39 cellular contexts compared by ENCODE assay signal in genomic region chr5:1222621-1223277, GRCh38. TPM values are rescaled to one million over a fixed set of nuclear protein-coding genes. Genes with fewer than 3 reads are reported as not detected.
"Had no signal": no experiment of that assay in that cellular context is flagged by ENCODE, and none has a peak within 500 bp of the region (broad histone marks: within the 10 kb centered on the region; RNA-seq: fewer than 3 reads in every experiment).

No MANE protein-coding gene starts in this region.

- H3K9me3 Mint-ChIP-seq: activated B cell treated with CpG ODN at 0.5 μM for 24 hours; activated CD4-positive, alpha-beta memory T cell treated with anti-CD3 and anti-CD28 coated beads for 36 hours; activated CD4-positive, alpha-beta T cell treated with anti-CD3 and anti-CD28 coated beads, Interleukin-2, amount 10 ng/mL, durations not matched to agents 24 days and 14 days; activated CD8-positive, alpha-beta T cell treated with anti-CD3 and anti-CD28 coated beads for 36 hours; activated naive CD4-positive, alpha-beta T cell treated with anti-CD3 and anti-CD28 coated beads for 36 hours; activated naive CD4-positive, alpha-beta T cell treated with anti-CD3 and anti-CD28 coated beads, Interleukin-2, amount 50 U/mL, for 24 hours; activated naive CD8-positive, alpha-beta T cell treated with anti-CD3 and anti-CD28 coated beads, Interleukin-2, amount 10 ng/mL, durations not matched to agents 7 days and 5 days; activated naive CD8-positive, alpha-beta T cell treated with anti-CD3 and anti-CD28 coated beads, Interleukin-2, amount 50 U/mL, for 24 hours; activated T-cell treated with anti-CD3 and anti-CD28 coated beads, Interleukin-2, amount 50 U/mL, for 4 hours; activated T-cell treated with anti-CD3 and anti-CD28 coated beads, Interleukin-2, amount 50 U/mL, for 72 hours; activated T-helper 1 cell treated with anti-CD3 and anti-CD28 coated beads, Interleukin-12 subunit alpha, Interleukin-12 subunit beta, Interleukin-2, Interleukin-4 antibody, amounts not matched to agents 30 ng/mL and 10 ng/mL and 1 ng/mL, durations not matched to agents 14 hours and 24 hours and 36 hours; activated T-helper 17 cell treated with anti-CD3 and anti-CD28 coated beads, Interleukin-2, amount 50 U/mL, for 72 hours; central memory CD8-positive, alpha-beta T cell; T-helper 2 cell treated with Interferon-gamma antibody and Interleukin-4, amounts not matched to agents 5 μg/mL and 100 μg/mL, for 36 hours had no signal

- H3K36me3 ChIP-seq: ascending aorta, cardiac muscle cell had no signal

- H3K36me3 Mint-ChIP-seq: activated CD4-positive, alpha-beta memory T cell treated with anti-CD3 and anti-CD28 coated beads for 36 hours; activated naive CD4-positive, alpha-beta T cell treated with anti-CD3 and anti-CD28 coated beads, Interleukin-2, amount 50 U/mL, for 24 hours; activated naive CD8-positive, alpha-beta T cell; activated naive CD8-positive, alpha-beta T cell treated with anti-CD3 and anti-CD28 coated beads, Interleukin-2, amount 10 ng/mL, durations not matched to agents 7 days and 5 days; brain had no signal

- H3K27me3 ChIP-seq: ascending aorta, cardiac muscle cell had no signal

- H3K9me3 ChIP-seq: ascending aorta had no signal

- FAIRE-seq: TTC549 had no signal

- H3K4me3 ChIP-seq: ascending aorta, cardiac muscle cell had no signal

- H3K4me1 Mint-ChIP-seq: activated B cell treated with CpG ODN at 0.5 μM for 24 hours; activated CD4-positive, alpha-beta T cell treated with anti-CD3 and anti-CD28 coated beads, Interleukin-2, amount 10 ng/mL, durations not matched to agents 24 days and 14 days; activated naive CD8-positive, alpha-beta T cell treated with anti-CD3 and anti-CD28 coated beads, Interleukin-2, amount 50 U/mL, for 24 hours; activated T-helper 17 cell treated with anti-CD3 and anti-CD28 coated beads, Interleukin-2, amount 50 U/mL, for 72 hours; central memory CD8-positive, alpha-beta T cell had no signal

- DNase-seq: activated B cell treated with CpG ODN at 0.5 μM for 24 hours; activated CD4-positive, alpha-beta memory T cell treated with anti-CD3 and anti-CD28 coated beads for 36 hours; activated CD4-positive, alpha-beta T cell treated with anti-CD3 and anti-CD28 coated beads for 4 hours; activated CD4-positive, alpha-beta T cell treated with anti-CD3 and anti-CD28 coated beads, Interleukin-2, amount 10 ng/mL, durations not matched to agents 24 days and 14 days; activated CD4-positive, alpha-beta T cell treated with anti-CD3 and anti-CD28 coated beads, Interleukin-2, amount 50 U/mL, for 1 hour; activated CD4-positive, alpha-beta T cell treated with anti-CD3 and anti-CD28 coated beads, Interleukin-2, amount 50 U/mL, for 4 hours; activated CD4-positive, CD25-positive, alpha-beta regulatory T cell treated with anti-CD3 and anti-CD28 coated beads, Interleukin-2, amount 50 U/mL, for 72 hours; activated CD8-positive, alpha-beta memory T cell treated with anti-CD3 and anti-CD28 coated beads, Interleukin-2, amount 50 U/mL, for 4 hours; activated CD8-positive, alpha-beta T cell treated with anti-CD3 and anti-CD28 coated beads for 36 hours; activated effector memory CD4-positive, alpha-beta T cell treated with anti-CD3 and anti-CD28 coated beads, Interleukin-2, amount 50 U/mL, for 16 hours; activated gamma-delta T cell treated with Interleukin-2 at 50 U/mL for 16 hours; activated naive CD4-positive, alpha-beta T cell; activated naive CD4-positive, alpha-beta T cell treated with anti-CD3 and anti-CD28 coated beads for 36 hours; activated naive CD8-positive, alpha-beta T cell treated with anti-CD3 and anti-CD28 coated beads, Interleukin-2, amount 10 ng/mL, durations not matched to agents 7 days and 5 days; activated naive CD8-positive, alpha-beta T cell treated with anti-CD3 and anti-CD28 coated beads, Interleukin-2, amount 50 U/mL, for 24 hours; activated T-cell treated with anti-CD3 and anti-CD28 coated beads for 4 hours; activated T-cell treated with anti-CD3 and anti-CD28 coated beads, Interleukin-2, amount 50 U/mL, for 1 hour; activated T-cell treated with anti-CD3 and anti-CD28 coated beads, Interleukin-2, amount 50 U/mL, for 4 hours; activated T-cell treated with anti-CD3 and anti-CD28 coated beads, Interleukin-2, amount 50 U/mL, for 72 hours; amygdala; caudate nucleus; T-helper 1 cell; T-helper 2 cell; T-helper 9 cell had no signal

- H3K27me3 Mint-ChIP-seq: activated CD4-positive, alpha-beta T cell treated with anti-CD3 and anti-CD28 coated beads, Interleukin-2, amount 10 ng/mL, durations not matched to agents 24 days and 14 days; activated naive CD4-positive, alpha-beta T cell treated with anti-CD3 and anti-CD28 coated beads, Interleukin-2, amount 50 U/mL, for 24 hours; activated T-helper 17 cell treated with anti-CD3 and anti-CD28 coated beads, Interleukin-2, amount 50 U/mL, for 72 hours had no signal

- H3K4me1 ChIP-seq: ascending aorta had no signal

- ATAC-seq: activated CD8-positive, alpha-beta T cell treated with anti-CD3 and anti-CD28 coated beads for 36 hours; activated naive CD8-positive, alpha-beta T cell treated with anti-CD3 and anti-CD28 coated beads, Interleukin-2, amount 50 U/mL, for 24 hours; activated T-cell treated with anti-CD3 and anti-CD28 coated beads, Interleukin-2, amount 50 U/mL, for 4 hours; activated T-cell treated with anti-CD3 and anti-CD28 coated beads, Interleukin-2, amount 50 U/mL, for 72 hours; activated T-helper 17 cell treated with anti-CD3 and anti-CD28 coated beads, Interleukin-2, amount 50 U/mL, for 72 hours had no signal

- H3K4me3 Mint-ChIP-seq: activated B cell treated with CpG ODN at 0.5 μM for 24 hours; activated CD4-positive, alpha-beta memory T cell treated with anti-CD3 and anti-CD28 coated beads for 36 hours; activated CD4-positive, alpha-beta T cell treated with anti-CD3 and anti-CD28 coated beads, Interleukin-2, amount 10 ng/mL, durations not matched to agents 24 days and 14 days; activated CD8-positive, alpha-beta T cell treated with anti-CD3 and anti-CD28 coated beads for 36 hours; activated naive CD4-positive, alpha-beta T cell treated with anti-CD3 and anti-CD28 coated beads for 36 hours; activated naive CD4-positive, alpha-beta T cell treated with anti-CD3 and anti-CD28 coated beads, Interleukin-2, amount 50 U/mL, for 24 hours; activated naive CD8-positive, alpha-beta T cell; activated naive CD8-positive, alpha-beta T cell treated with anti-CD3 and anti-CD28 coated beads, Interleukin-2, amount 10 ng/mL, durations not matched to agents 7 days and 5 days; activated naive CD8-positive, alpha-beta T cell treated with anti-CD3 and anti-CD28 coated beads, Interleukin-2, amount 50 U/mL, for 24 hours; activated T-cell treated with anti-CD3 and anti-CD28 coated beads, Interleukin-2, amount 50 U/mL, for 4 hours; activated T-cell treated with anti-CD3 and anti-CD28 coated beads, Interleukin-2, amount 50 U/mL, for 72 hours; activated T-helper 1 cell treated with anti-CD3 and anti-CD28 coated beads, Interleukin-12 subunit alpha, Interleukin-12 subunit beta, Interleukin-2, Interleukin-4 antibody, amounts not matched to agents 30 ng/mL and 10 ng/mL and 1 ng/mL, durations not matched to agents 14 hours and 24 hours and 36 hours; activated T-helper 17 cell treated with anti-CD3 and anti-CD28 coated beads, Interleukin-2, amount 50 U/mL, for 72 hours; brain; central memory CD8-positive, alpha-beta T cell; T-helper 1 cell treated with Interleukin-12 subunit alpha and Interleukin-12 subunit beta and Interleukin-4 antibody, amounts not matched to agents 30 μg/mL and 1 μg/mL, for 36 hours; T-helper 2 cell treated with Interferon-gamma antibody and Interleukin-4, amounts not matched to agents 5 μg/mL and 100 μg/mL, for 36 hours had no signal

- H3K27ac Mint-ChIP-seq: activated B cell treated with CpG ODN at 0.5 μM for 24 hours; activated CD4-positive, alpha-beta memory T cell treated with anti-CD3 and anti-CD28 coated beads for 36 hours; activated CD4-positive, alpha-beta T cell treated with anti-CD3 and anti-CD28 coated beads, Interleukin-2, amount 10 ng/mL, durations not matched to agents 24 days and 14 days; activated CD8-positive, alpha-beta T cell treated with anti-CD3 and anti-CD28 coated beads for 36 hours; activated naive CD4-positive, alpha-beta T cell treated with anti-CD3 and anti-CD28 coated beads for 36 hours; activated naive CD4-positive, alpha-beta T cell treated with anti-CD3 and anti-CD28 coated beads, Interleukin-2, amount 50 U/mL, for 24 hours; activated naive CD8-positive, alpha-beta T cell; activated naive CD8-positive, alpha-beta T cell treated with anti-CD3 and anti-CD28 coated beads, Interleukin-2, amount 10 ng/mL, durations not matched to agents 7 days and 5 days; activated naive CD8-positive, alpha-beta T cell treated with anti-CD3 and anti-CD28 coated beads, Interleukin-2, amount 50 U/mL, for 24 hours; activated T-cell treated with anti-CD3 and anti-CD28 coated beads, Interleukin-2, amount 50 U/mL, for 72 hours; activated T-helper 1 cell treated with anti-CD3 and anti-CD28 coated beads, Interleukin-12 subunit alpha, Interleukin-12 subunit beta, Interleukin-2, Interleukin-4 antibody, amounts not matched to agents 30 ng/mL and 10 ng/mL and 1 ng/mL, durations not matched to agents 14 hours and 24 hours and 36 hours; activated T-helper 17 cell treated with anti-CD3 and anti-CD28 coated beads, Interleukin-2, amount 50 U/mL, for 72 hours; brain; T-helper 1 cell treated with Interleukin-12 subunit alpha and Interleukin-12 subunit beta and Interleukin-4 antibody, amounts not matched to agents 30 μg/mL and 1 μg/mL, for 36 hours; T-helper 2 cell treated with Interferon-gamma antibody and Interleukin-4, amounts not matched to agents 5 μg/mL and 100 μg/mL, for 36 hours had no signal

- H3K27ac ChIP-seq: ascending aorta, cardiac muscle cell, VCaP had no signal

RNA-seq across cellular contexts. Expression of gene SLC6A18, which starts 2.4 kb away (rescaled TPM):
- total RNA-seq: activated B cell treated with CpG ODN at 0.5 μM for 24 hours; activated CD4-positive, alpha-beta memory T cell treated with anti-CD3 and anti-CD28 coated beads for 36 hours; activated CD4-positive, alpha-beta T cell treated with anti-CD3 and anti-CD28 coated beads, Interleukin-2, amount 10 ng/mL, durations not matched to agents 24 days and 14 days; activated CD8-positive, alpha-beta memory T cell treated with anti-CD3 and anti-CD28 coated beads for 36 hours; activated CD8-positive, alpha-beta T cell treated with anti-CD3 and anti-CD28 coated beads for 36 hours; activated naive CD4-positive, alpha-beta T cell treated with anti-CD3 and anti-CD28 coated beads for 36 hours; activated naive CD8-positive, alpha-beta T cell treated with anti-CD3 and anti-CD28 coated beads, Interleukin-2, amount 10 ng/mL, durations not matched to agents 7 days and 5 days; activated T-cell treated with anti-CD3 and anti-CD28 coated beads, Interleukin-2, amount 50 U/mL, for 4 hours; activated T-cell treated with anti-CD3 and anti-CD28 coated beads, Interleukin-2, amount 50 U/mL, for 72 hours; activated T-helper 1 cell treated with anti-CD3 and anti-CD28 coated beads, Interleukin-12 subunit alpha, Interleukin-12 subunit beta, Interleukin-2, Interleukin-4 antibody, amounts not matched to agents 30 ng/mL and 10 ng/mL and 1 ng/mL, durations not matched to agents 14 hours and 24 hours and 36 hours; activated T-helper 17 cell treated with anti-CD3 and anti-CD28 coated beads, Interleukin-2, amount 50 U/mL, for 72 hours; ascending aorta; bronchial epithelial cell; cardiac muscle cell had no signal
- polyA plus RNA-seq: adipose tissue, cardiac muscle cell had no signal

RNA-seq across cellular contexts. Expression of gene SLC6A19, which starts 21.4 kb away (rescaled TPM):
- total RNA-seq: activated B cell treated with CpG ODN at 0.5 μM for 24 hours; activated CD4-positive, alpha-beta memory T cell treated with anti-CD3 and anti-CD28 coated beads for 36 hours; activated CD4-positive, alpha-beta T cell treated with anti-CD3 and anti-CD28 coated beads, Interleukin-2, amount 10 ng/mL, durations not matched to agents 24 days and 14 days; activated CD8-positive, alpha-beta memory T cell treated with anti-CD3 and anti-CD28 coated beads for 36 hours; activated CD8-positive, alpha-beta T cell treated with anti-CD3 and anti-CD28 coated beads for 36 hours; activated naive CD4-positive, alpha-beta T cell treated with anti-CD3 and anti-CD28 coated beads for 36 hours; activated naive CD8-positive, alpha-beta T cell treated with anti-CD3 and anti-CD28 coated beads, Interleukin-2, amount 10 ng/mL, durations not matched to agents 7 days and 5 days; activated T-cell treated with anti-CD3 and anti-CD28 coated beads, Interleukin-2, amount 50 U/mL, for 72 hours; activated T-helper 1 cell treated with anti-CD3 and anti-CD28 coated beads, Interleukin-12 subunit alpha, Interleukin-12 subunit beta, Interleukin-2, Interleukin-4 antibody, amounts not matched to agents 30 ng/mL and 10 ng/mL and 1 ng/mL, durations not matched to agents 14 hours and 24 hours and 36 hours; activated T-helper 17 cell treated with anti-CD3 and anti-CD28 coated beads, Interleukin-2, amount 50 U/mL, for 72 hours; ascending aorta; bronchial epithelial cell had no signal
